1 cellular context compared by ENCODE assay signal in the genomic region with DNA sequence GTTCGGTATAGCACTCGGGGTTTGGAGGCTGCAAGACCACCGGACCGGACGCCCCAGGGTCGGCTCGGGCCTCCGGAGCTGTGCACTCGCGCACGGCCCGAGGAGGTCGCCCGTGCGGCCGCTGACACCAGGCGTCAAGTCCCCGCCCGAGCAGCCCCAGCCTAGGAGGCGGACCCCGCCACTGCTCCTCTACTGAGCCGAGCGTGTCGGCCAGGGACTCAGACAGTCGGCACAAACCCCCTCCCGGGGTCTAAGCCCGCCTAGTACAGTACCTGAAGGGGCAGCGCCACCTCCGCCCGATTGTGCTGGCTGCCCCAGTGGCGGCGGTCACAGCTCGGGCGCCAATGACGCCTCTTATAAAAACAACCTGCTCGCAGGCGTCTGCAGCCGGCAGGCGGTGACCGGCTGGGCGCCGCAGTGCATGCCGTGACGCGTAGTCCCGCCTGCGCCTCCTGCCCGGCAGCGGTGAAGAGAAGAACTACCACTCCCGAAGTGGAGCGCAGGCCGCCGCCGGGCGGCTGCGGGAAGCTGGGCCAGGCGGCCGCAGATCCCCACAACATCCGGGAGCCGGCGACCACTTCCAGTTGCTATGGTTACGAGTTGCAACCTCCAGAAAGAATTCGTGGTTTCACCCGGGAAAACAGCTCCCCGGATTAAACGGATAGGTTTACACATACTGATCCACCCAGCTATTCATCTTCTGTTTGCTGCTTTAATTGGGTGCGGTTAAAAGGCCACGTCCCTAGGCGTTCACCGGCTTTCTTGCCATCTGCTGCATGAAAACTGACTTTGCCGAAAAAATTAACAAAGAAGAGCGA.
TF ChIP-seq lines count a peak whose summit lies in the region.

A gene with protein sequence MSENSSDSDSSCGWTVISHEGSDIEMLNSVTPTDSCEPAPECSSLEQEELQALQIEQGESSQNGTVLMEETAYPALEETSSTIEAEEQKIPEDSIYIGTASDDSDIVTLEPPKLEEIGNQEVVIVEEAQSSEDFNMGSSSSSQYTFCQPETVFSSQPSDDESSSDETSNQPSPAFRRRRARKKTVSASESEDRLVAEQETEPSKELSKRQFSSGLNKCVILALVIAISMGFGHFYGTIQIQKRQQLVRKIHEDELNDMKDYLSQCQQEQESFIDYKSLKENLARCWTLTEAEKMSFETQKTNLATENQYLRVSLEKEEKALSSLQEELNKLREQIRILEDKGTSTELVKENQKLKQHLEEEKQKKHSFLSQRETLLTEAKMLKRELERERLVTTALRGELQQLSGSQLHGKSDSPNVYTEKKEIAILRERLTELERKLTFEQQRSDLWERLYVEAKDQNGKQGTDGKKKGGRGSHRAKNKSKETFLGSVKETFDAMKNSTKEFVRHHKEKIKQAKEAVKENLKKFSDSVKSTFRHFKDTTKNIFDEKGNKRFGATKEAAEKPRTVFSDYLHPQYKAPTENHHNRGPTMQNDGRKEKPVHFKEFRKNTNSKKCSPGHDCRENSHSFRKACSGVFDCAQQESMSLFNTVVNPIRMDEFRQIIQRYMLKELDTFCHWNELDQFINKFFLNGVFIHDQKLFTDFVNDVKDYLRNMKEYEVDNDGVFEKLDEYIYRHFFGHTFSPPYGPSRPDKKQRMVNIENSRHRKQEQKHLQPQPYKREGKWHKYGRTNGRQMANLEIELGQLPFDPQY (minus strand): TSS at position 411 of the 818 bp plus-strand sequence. CDS start 18,935 bp downstream, outside the sequence.
A gene with protein sequence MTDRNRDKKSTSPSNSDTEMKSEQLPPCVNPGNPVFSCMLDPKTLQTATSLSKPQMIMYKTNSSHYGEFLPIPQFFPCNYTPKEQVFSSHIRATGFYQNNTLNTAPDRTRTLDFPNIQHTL (plus strand): TSS at position 547 of the 818 bp plus-strand sequence. CDS start 274 bp downstream, outside the sequence.

TF ChIP-seq in GM12878, 131 proteins besides CTCF, POLR2A, EP300 and RAD21 (continues in another document):
- TF ChIP-seq KLF5 (IDR thresholded peaks at IDR 0.05; ENCODE audit: partially characterized antibody) (no peak), NRF1 (conservative IDR thresholded peaks at IDR 0.05; ENCODE audit: low read depth, low read length) (peak; percentile 32; the same call in 1 of the 2 replicates), CHD2 (IDR thresholded peaks at IDR 0.05; ENCODE audit: borderline replicate concordance, low read depth, low read length) (no peak), TCF3 (IDR thresholded peaks at IDR 0.05; ENCODE audit: borderline replicate concordance, insufficient read depth, low read depth, low read length) (peak; percentile 62; the same call in 1 of the 2 replicates), GABPA (IDR thresholded peaks at IDR 0.05; ENCODE audit: low read depth) (peak; percentile 49; the same call in 1 of the 2 replicates), SMARCA5 (IDR thresholded peaks at IDR 0.05) (peak; percentile 73; the same call in 1 of the 2 replicates), NFXL1 (IDR thresholded peaks at IDR 0.05; ENCODE audit: borderline replicate concordance) (no peak), MTA2 (IDR thresholded peaks at IDR 0.05; ENCODE audit: low read depth) (peak; percentile 52; the same call in 1 of the 2 replicates), NR2C1 (IDR thresholded peaks at IDR 0.05) (0 out of 2 replicates have a peak, but pooled peaks have one; percentile 46), SPI1 (IDR thresholded peaks at IDR 0.05; ENCODE audit: borderline replicate concordance, insufficient read depth, low read depth, low read length) (no peak), SIX5 (IDR thresholded peaks at IDR 0.05; ENCODE audit: low read depth, low read length, severe bottlenecking) (peak; percentile 77), ZBED1 (IDR thresholded peaks at IDR 0.05; ENCODE audit: borderline replicate concordance) (no peak), CBFB (IDR thresholded peaks at IDR 0.05; ENCODE audit: low read depth) (peak; percentile 57), SIN3A (IDR thresholded peaks at IDR 0.05; ENCODE audit: low read depth, low read length) (0 out of 2 replicates have a peak, but pooled peaks have one; percentile 62), RELA (IDR thresholded peaks at IDR 0.05; ENCODE audit: borderline replicate concordance, partially characterized antibody) (no peak), EED (IDR thresholded peaks at IDR 0.05; ENCODE audit: low read depth) (peak; percentile 57; the same call in 1 of the 2 replicates), IKZF1 (conservative IDR thresholded peaks at IDR 0.05) (peak; percentile 97), DPF2 (IDR thresholded peaks at IDR 0.05) (peak; percentile 75; the same call in 1 of the 2 replicates), BRCA1 (IDR thresholded peaks at IDR 0.05; ENCODE audit: low read depth, low read length) (no peak)
- TF ChIP-seq, protein P1, sequence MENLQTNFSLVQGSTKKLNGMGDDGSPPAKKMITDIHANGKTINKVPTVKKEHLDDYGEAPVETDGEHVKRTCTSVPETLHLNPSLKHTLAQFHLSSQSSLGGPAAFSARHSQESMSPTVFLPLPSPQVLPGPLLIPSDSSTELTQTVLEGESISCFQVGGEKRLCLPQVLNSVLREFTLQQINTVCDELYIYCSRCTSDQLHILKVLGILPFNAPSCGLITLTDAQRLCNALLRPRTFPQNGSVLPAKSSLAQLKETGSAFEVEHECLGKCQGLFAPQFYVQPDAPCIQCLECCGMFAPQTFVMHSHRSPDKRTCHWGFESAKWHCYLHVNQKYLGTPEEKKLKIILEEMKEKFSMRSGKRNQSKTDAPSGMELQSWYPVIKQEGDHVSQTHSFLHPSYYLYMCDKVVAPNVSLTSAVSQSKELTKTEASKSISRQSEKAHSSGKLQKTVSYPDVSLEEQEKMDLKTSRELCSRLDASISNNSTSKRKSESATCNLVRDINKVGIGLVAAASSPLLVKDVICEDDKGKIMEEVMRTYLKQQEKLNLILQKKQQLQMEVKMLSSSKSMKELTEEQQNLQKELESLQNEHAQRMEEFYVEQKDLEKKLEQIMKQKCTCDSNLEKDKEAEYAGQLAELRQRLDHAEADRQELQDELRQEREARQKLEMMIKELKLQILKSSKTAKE (IDR thresholded peaks at IDR 0.05; ENCODE audit: low read depth, poor library complexity, severe bottlenecking), result no peak
- TF ChIP-seq, protein P2, sequence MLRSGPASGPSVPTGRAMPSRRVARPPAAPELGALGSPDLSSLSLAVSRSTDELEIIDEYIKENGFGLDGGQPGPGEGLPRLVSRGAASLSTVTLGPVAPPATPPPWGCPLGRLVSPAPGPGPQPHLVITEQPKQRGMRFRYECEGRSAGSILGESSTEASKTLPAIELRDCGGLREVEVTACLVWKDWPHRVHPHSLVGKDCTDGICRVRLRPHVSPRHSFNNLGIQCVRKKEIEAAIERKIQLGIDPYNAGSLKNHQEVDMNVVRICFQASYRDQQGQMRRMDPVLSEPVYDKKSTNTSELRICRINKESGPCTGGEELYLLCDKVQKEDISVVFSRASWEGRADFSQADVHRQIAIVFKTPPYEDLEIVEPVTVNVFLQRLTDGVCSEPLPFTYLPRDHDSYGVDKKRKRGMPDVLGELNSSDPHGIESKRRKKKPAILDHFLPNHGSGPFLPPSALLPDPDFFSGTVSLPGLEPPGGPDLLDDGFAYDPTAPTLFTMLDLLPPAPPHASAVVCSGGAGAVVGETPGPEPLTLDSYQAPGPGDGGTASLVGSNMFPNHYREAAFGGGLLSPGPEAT (IDR thresholded peaks at IDR 0.05; ENCODE audit: low read depth), result peak; percentile 50; the same call in 1 of the 2 replicates
- TF ChIP-seq, protein P3, sequence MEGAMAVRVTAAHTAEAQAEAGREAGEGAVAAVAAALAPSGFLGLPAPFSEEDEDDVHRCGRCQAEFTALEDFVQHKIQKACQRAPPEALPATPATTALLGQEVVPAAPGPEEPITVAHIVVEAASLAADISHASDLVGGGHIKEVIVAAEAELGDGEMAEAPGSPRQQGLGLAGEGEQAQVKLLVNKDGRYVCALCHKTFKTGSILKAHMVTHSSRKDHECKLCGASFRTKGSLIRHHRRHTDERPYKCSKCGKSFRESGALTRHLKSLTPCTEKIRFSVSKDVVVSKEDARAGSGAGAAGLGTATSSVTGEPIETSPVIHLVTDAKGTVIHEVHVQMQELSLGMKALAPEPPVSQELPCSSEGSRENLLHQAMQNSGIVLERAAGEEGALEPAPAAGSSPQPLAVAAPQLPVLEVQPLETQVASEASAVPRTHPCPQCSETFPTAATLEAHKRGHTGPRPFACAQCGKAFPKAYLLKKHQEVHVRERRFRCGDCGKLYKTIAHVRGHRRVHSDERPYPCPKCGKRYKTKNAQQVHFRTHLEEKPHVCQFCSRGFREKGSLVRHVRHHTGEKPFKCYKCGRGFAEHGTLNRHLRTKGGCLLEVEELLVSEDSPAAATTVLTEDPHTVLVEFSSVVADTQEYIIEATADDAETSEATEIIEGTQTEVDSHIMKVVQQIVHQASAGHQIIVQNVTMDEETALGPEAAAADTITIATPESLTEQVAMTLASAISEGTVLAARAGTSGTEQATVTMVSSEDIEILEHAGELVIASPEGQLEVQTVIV (IDR thresholded peaks at IDR 0.05; ENCODE audit: borderline replicate concordance, partially characterized antibody), result no peak
- TF ChIP-seq, protein P4, sequence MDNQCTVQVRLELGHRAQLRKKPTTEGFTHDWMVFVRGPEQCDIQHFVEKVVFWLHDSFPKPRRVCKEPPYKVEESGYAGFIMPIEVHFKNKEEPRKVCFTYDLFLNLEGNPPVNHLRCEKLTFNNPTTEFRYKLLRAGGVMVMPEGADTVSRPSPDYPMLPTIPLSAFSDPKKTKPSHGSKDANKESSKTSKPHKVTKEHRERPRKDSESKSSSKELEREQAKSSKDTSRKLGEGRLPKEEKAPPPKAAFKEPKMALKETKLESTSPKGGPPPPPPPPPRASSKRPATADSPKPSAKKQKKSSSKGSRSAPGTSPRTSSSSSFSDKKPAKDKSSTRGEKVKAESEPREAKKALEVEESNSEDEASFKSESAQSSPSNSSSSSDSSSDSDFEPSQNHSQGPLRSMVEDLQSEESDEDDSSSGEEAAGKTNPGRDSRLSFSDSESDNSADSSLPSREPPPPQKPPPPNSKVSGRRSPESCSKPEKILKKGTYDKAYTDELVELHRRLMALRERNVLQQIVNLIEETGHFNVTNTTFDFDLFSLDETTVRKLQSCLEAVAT (IDR thresholded peaks at IDR 0.05), result 0 out of 2 replicates have a peak, but pooled peaks have one; percentile 55
- TF ChIP-seq, protein P5, sequence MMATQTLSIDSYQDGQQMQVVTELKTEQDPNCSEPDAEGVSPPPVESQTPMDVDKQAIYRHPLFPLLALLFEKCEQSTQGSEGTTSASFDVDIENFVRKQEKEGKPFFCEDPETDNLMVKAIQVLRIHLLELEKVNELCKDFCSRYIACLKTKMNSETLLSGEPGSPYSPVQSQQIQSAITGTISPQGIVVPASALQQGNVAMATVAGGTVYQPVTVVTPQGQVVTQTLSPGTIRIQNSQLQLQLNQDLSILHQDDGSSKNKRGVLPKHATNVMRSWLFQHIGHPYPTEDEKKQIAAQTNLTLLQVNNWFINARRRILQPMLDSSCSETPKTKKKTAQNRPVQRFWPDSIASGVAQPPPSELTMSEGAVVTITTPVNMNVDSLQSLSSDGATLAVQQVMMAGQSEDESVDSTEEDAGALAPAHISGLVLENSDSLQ (IDR thresholded peaks at IDR 0.05), result peak; percentile 31; the same call in 1 of the 2 replicates
- TF ChIP-seq, protein P6, sequence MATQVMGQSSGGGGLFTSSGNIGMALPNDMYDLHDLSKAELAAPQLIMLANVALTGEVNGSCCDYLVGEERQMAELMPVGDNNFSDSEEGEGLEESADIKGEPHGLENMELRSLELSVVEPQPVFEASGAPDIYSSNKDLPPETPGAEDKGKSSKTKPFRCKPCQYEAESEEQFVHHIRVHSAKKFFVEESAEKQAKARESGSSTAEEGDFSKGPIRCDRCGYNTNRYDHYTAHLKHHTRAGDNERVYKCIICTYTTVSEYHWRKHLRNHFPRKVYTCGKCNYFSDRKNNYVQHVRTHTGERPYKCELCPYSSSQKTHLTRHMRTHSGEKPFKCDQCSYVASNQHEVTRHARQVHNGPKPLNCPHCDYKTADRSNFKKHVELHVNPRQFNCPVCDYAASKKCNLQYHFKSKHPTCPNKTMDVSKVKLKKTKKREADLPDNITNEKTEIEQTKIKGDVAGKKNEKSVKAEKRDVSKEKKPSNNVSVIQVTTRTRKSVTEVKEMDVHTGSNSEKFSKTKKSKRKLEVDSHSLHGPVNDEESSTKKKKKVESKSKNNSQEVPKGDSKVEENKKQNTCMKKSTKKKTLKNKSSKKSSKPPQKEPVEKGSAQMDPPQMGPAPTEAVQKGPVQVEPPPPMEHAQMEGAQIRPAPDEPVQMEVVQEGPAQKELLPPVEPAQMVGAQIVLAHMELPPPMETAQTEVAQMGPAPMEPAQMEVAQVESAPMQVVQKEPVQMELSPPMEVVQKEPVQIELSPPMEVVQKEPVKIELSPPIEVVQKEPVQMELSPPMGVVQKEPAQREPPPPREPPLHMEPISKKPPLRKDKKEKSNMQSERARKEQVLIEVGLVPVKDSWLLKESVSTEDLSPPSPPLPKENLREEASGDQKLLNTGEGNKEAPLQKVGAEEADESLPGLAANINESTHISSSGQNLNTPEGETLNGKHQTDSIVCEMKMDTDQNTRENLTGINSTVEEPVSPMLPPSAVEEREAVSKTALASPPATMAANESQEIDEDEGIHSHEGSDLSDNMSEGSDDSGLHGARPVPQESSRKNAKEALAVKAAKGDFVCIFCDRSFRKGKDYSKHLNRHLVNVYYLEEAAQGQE (IDR thresholded peaks at IDR 0.05; ENCODE audit: low read depth, low read length), result peak; percentile 8; the same call in 1 of the 2 replicates
- TF ChIP-seq, protein P7, sequence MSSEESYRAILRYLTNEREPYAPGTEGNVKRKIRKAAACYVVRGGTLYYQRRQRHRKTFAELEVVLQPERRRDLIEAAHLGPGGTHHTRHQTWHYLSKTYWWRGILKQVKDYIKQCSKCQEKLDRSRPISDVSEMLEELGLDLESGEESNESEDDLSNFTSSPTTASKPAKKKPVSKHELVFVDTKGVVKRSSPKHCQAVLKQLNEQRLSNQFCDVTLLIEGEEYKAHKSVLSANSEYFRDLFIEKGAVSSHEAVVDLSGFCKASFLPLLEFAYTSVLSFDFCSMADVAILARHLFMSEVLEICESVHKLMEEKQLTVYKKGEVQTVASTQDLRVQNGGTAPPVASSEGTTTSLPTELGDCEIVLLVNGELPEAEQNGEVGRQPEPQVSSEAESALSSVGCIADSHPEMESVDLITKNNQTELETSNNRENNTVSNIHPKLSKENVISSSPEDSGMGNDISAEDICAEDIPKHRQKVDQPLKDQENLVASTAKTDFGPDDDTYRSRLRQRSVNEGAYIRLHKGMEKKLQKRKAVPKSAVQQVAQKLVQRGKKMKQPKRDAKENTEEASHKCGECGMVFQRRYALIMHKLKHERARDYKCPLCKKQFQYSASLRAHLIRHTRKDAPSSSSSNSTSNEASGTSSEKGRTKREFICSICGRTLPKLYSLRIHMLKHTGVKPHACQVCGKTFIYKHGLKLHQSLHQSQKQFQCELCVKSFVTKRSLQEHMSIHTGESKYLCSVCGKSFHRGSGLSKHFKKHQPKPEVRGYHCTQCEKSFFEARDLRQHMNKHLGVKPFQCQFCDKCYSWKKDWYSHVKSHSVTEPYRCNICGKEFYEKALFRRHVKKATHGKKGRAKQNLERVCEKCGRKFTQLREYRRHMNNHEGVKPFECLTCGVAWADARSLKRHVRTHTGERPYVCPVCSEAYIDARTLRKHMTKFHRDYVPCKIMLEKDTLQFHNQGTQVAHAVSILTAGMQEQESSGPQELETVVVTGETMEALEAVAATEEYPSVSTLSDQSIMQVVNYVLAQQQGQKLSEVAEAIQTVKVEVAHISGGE (CRISPR knock-in tag; IDR thresholded peaks at IDR 0.05), result no peak
- TF ChIP-seq, protein P8, sequence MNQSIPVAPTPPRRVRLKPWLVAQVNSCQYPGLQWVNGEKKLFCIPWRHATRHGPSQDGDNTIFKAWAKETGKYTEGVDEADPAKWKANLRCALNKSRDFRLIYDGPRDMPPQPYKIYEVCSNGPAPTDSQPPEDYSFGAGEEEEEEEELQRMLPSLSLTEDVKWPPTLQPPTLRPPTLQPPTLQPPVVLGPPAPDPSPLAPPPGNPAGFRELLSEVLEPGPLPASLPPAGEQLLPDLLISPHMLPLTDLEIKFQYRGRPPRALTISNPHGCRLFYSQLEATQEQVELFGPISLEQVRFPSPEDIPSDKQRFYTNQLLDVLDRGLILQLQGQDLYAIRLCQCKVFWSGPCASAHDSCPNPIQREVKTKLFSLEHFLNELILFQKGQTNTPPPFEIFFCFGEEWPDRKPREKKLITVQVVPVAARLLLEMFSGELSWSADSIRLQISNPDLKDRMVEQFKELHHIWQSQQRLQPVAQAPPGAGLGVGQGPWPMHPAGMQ (IDR thresholded peaks at IDR 0.05; ENCODE audit: borderline replicate concordance), result no peak
